ENCODE assay signal across 12 cellular contexts in genomic region chr12:94203181-94203546, GRCh38.
"Had no signal": no experiment of that assay in that cellular context is flagged by ENCODE, and none has a peak within 500 bp of the region (broad histone marks: within the 10 kb centered on the region; RNA-seq: fewer than 3 reads in every experiment).

No MANE protein-coding gene starts in this region.

- H3K27me3 Mint-ChIP-seq: stimulated activated naive CD8-positive, alpha-beta T cell treated with anti-CD3 and anti-CD28 coated beads, Interleukin-15, Interleukin-2, amounts not matched to agents 100 ng/mL and 50 ng/mL, for 24 hours had no signal

- ATAC-seq: left lobe of liver, SK-N-SH treated with all-trans-retinoic acid at 6 μM for 48 hours had no signal

- H3K4me3 Mint-ChIP-seq: neural crest cell; stimulated activated naive CD8-positive, alpha-beta T cell treated with anti-CD3 and anti-CD28 coated beads, Interleukin-15, Interleukin-2, amounts not matched to agents 100 ng/mL and 50 ng/mL, for 24 hours had no signal

- H3K9me3 Mint-ChIP-seq: neural crest cell had no signal

- DNase-seq: activated CD4-positive, alpha-beta T cell treated with anti-CD3 and anti-CD28 coated beads for 48 hours; activated T-cell treated with anti-CD3 and anti-CD28 coated beads, Interleukin-2, amount 50 U/mL, for 48 hours; colonic mucosa; esophagus squamous epithelium; foreskin fibroblast; pancreas; stimulated activated CD4-positive, alpha-beta T cell treated with anti-CD3 and anti-CD28 coated beads, Interleukin-12 subunit alpha, Interleukin-12 subunit beta, amount 100 ng/mL, for 4 hours; T-helper 9 cell had no signal
